ENCODE assay signal across 22 cellular contexts in the genomic region with DNA sequence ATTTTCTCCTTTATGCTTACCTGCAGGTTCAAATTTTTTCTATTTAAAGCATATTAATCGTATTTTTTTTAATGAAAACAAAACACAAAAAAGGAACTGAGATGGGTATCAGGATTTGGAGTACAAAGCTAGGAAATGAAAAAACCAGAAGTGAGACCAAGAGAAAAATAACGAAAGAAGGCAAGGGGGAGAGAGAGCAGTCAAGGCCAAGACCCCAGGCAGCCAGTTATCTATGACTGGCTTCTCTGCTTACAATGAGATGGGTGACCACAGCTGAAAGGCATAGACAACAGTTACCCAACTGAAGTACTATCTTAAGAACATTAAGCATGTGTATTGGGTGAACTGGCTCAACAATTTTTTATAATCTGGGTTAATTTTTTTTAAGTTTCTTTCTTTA.
"Had no signal": no experiment of that assay in that cellular context is flagged by ENCODE, and none has a peak within 500 bp of the region (broad histone marks: within the 10 kb centered on the region; RNA-seq: fewer than 3 reads in every experiment).

No MANE protein-coding gene starts in this region.

- H3K4me1 Mint-ChIP-seq: activated B cell treated with CpG ODN at 0.5 μM for 24 hours; activated CD4-positive, alpha-beta T cell treated with anti-CD3 and anti-CD28 coated beads for 36 hours; activated naive CD8-positive, alpha-beta T cell treated with anti-CD3 and anti-CD28 coated beads, Interleukin-2, amount 50 U/mL, for 24 hours; nephron had no signal

- H3K4me1 ChIP-seq: heart left ventricle, pancreas, psoas muscle, right atrium auricular region, spleen, upper lobe of left lung had no signal

- H3K36me3 ChIP-seq: cardiac muscle cell, heart left ventricle, neutrophil, pancreas, right atrium auricular region, spleen, upper lobe of left lung had no signal

- FAIRE-seq: endometrium, islet of Langerhans, pancreas, TTC549 had no signal

- H3K4me3 Mint-ChIP-seq: activated B cell treated with CpG ODN at 0.5 μM for 24 hours; activated CD4-positive, alpha-beta T cell treated with anti-CD3 and anti-CD28 coated beads for 36 hours; activated naive CD8-positive, alpha-beta T cell treated with anti-CD3 and anti-CD28 coated beads, Interleukin-2, amount 50 U/mL, for 24 hours; nephron had no signal

- ATAC-seq: activated CD4-positive, alpha-beta T cell treated with anti-CD3 and anti-CD28 coated beads for 36 hours; activated naive CD8-positive, alpha-beta T cell treated with anti-CD3 and anti-CD28 coated beads, Interleukin-2, amount 50 U/mL, for 24 hours; heart left ventricle; left cardiac atrium; pancreas; psoas muscle had no signal

- H3K27ac Mint-ChIP-seq: activated B cell treated with CpG ODN at 0.5 μM for 24 hours; activated CD4-positive, alpha-beta T cell treated with anti-CD3 and anti-CD28 coated beads for 36 hours; activated naive CD8-positive, alpha-beta T cell treated with anti-CD3 and anti-CD28 coated beads, Interleukin-2, amount 50 U/mL, for 24 hours; nephron had no signal

- H3K27me3 ChIP-seq: cardiac muscle cell, heart left ventricle, neutrophil, pancreas, right atrium auricular region, spleen, upper lobe of left lung had no signal

- DNase-seq: activated B cell treated with CpG ODN at 0.5 μM for 24 hours; activated CD4-positive, alpha-beta T cell treated with anti-CD3 and anti-CD28 coated beads for 36 hours; activated CD4-positive, alpha-beta T cell treated with anti-CD3 and anti-CD28 coated beads, Interleukin-2, amount 50 U/mL, for 48 hours; activated effector memory CD4-positive, alpha-beta T cell treated with anti-CD3 and anti-CD28 coated beads, Interleukin-2, amount 50 U/mL, for 16 hours; activated naive CD4-positive, alpha-beta T cell treated with anti-CD3 and anti-CD28 coated beads, Interleukin-2, amount 50 U/mL, for 16 hours; activated naive CD8-positive, alpha-beta T cell treated with anti-CD3 and anti-CD28 coated beads, Interleukin-2, amount 50 U/mL, for 24 hours; effector CD4-positive, alpha-beta T cell; heart left ventricle; left cardiac atrium; pancreas; psoas muscle; spleen; stimulated activated CD4-positive, alpha-beta T cell treated with anti-CD3 and anti-CD28 coated beads, Interleukin-4, amount 100 ng/mL, for 1 hour; stimulated activated naive CD4-positive, alpha-beta T cell treated with Interleukin-2 at 50 U/mL for 16 hours; upper lobe of left lung had no signal

- H3K4me3 ChIP-seq: cardiac muscle cell, heart left ventricle, pancreas, psoas muscle, right atrium auricular region, spleen, upper lobe of left lung had no signal

- H3K27me3 Mint-ChIP-seq: activated B cell treated with CpG ODN at 0.5 μM for 24 hours; activated naive CD8-positive, alpha-beta T cell treated with anti-CD3 and anti-CD28 coated beads, Interleukin-2, amount 50 U/mL, for 24 hours had no signal

- H3K9me3 ChIP-seq: heart left ventricle, neutrophil, pancreas, psoas muscle, right atrium auricular region, spleen, upper lobe of left lung had no signal

- H3K9me3 Mint-ChIP-seq: activated B cell treated with CpG ODN at 0.5 μM for 24 hours; activated naive CD8-positive, alpha-beta T cell treated with anti-CD3 and anti-CD28 coated beads, Interleukin-2, amount 50 U/mL, for 24 hours; nephron had no signal

- H3K27ac ChIP-seq: cardiac muscle cell, heart left ventricle, neutrophil, pancreas, psoas muscle, right atrium auricular region, spleen, upper lobe of left lung had no signal
